Comparison of ENCODE assay signal across 8 cellular contexts in genomic region chr7:106112972-106113421, GRCh38.
A peak's percentile ranks its signal among the peaks of the same experiment; 100 is the strongest.
DNase-seq lines count a peak whose midpoint lies in the region; ATAC-seq and TF ChIP-seq lines count a peak whose summit lies in the region.

No MANE protein-coding gene starts in this region.

- H3K9me3 ChIP-seq in WERI-Rb-1 (ENCODE audit: severe bottlenecking) (no peaks in the 10 kb centered on the region), iPS-15b (ENCODE audit: control insufficient read depth, insufficient read depth, low read length) (no peaks in the 10 kb centered on the region)

- peak overlapping the region; percentile 56 to 94 for H3K27ac Mint-ChIP-seq in stimulated activated naive CD8-positive, alpha-beta T cell treated with anti-CD3 and anti-CD28 coated beads, Interleukin-15, amount 100 ng/mL, for 72 hours

- H3K4me1 Mint-ChIP-seq in stimulated activated naive CD8-positive, alpha-beta T cell treated with anti-CD3 and anti-CD28 coated beads, Interleukin-15, amount 100 ng/mL, for 72 hours = peaks cover 64% of the 10 kb centered on the region

- DNase-seq in DMS79 treated with DMSO at 0.1 percent for 48 hours (lab: John Stamatoyannopoulos, UW) (peak; percentile 37), DMS79 (lab: John Stamatoyannopoulos, UW) (no peak), WERI-Rb-1 (no peak)
- no peak for DNase-seq in stimulated activated naive CD8-positive, alpha-beta T cell treated with anti-CD3 and anti-CD28 coated beads, Interleukin-15, amount 100 ng/mL, for 72 hours

- ATAC-seq in stimulated activated naive CD8-positive, alpha-beta T cell treated with anti-CD3 and anti-CD28 coated beads, Interleukin-15, amount 100 ng/mL, for 72 hours = no peak
- no peak for ATAC-seq in GM18498 (IDR thresholded peaks at IDR 0.05; ENCODE audit: unreplicated experiment)
- ATAC-seq in HG03571 (IDR thresholded peaks at IDR 0.05; ENCODE audit: unreplicated experiment) = no peak
- ATAC-seq in HG03439 (IDR thresholded peaks at IDR 0.05; ENCODE audit: unreplicated experiment) = no peak

- H3K36me3 ChIP-seq in WERI-Rb-1 (peaks cover 10% of the 10 kb centered on the region), iPS-15b (ENCODE audit: control insufficient read depth, insufficient read depth, low read length) (no peaks in the 10 kb centered on the region)

- H3K4me3 Mint-ChIP-seq in stimulated activated naive CD8-positive, alpha-beta T cell treated with anti-CD3 and anti-CD28 coated beads, Interleukin-15, amount 100 ng/mL, for 72 hours = peak overlapping the region; percentile 88 to 89

- no peak overlapping the region for H3K9ac ChIP-seq in iPS-15b (ENCODE audit: low read depth, low read length)

- no peaks in the 10 kb centered on the region for H3K27me3 Mint-ChIP-seq in stimulated activated naive CD8-positive, alpha-beta T cell treated with anti-CD3 and anti-CD28 coated beads, Interleukin-15, amount 100 ng/mL, for 72 hours

- H3K4me1 ChIP-seq in iPS-15b (ENCODE audit: control insufficient read depth, insufficient read depth, low read length) = peaks cover 23% of the 10 kb centered on the region

- H3K4me3 ChIP-seq in WERI-Rb-1 (ENCODE audit: low read depth, low read length) (peak overlapping the region; percentile 65), iPS-15b (ENCODE audit: low read depth, low read length) (peak overlapping the region; percentile 57)

- TF ChIP-seq CTCF in WERI-Rb-1 (IDR thresholded peaks at IDR 0.05; ENCODE audit: low read depth, low read length) = no peak

- no peaks in the 10 kb centered on the region for H3K27me3 ChIP-seq in WERI-Rb-1 (ENCODE audit: insufficient read depth, low read depth, severe bottlenecking)
- no peaks in the 10 kb centered on the region for H3K27me3 ChIP-seq in iPS-15b (ENCODE audit: control insufficient read depth, insufficient read depth, low read length)

- peak overlapping the region; percentile 86 for H3K27ac ChIP-seq in WERI-Rb-1

- H3K9me3 Mint-ChIP-seq in stimulated activated naive CD8-positive, alpha-beta T cell treated with anti-CD3 and anti-CD28 coated beads, Interleukin-15, amount 100 ng/mL, for 72 hours = no peaks in the 10 kb centered on the region
